In genomic region chr1:210730023-210730422, GRCh38 we compare ENCODE assay signal across 24 cellular contexts.
"Had no signal": no experiment of that assay in that cellular context is flagged by ENCODE, and none has a peak within 500 bp of the region (broad histone marks: within the 10 kb centered on the region; RNA-seq: fewer than 3 reads in every experiment).

No MANE protein-coding gene starts in this region.

- H3K36me3 Mint-ChIP-seq: activated naive CD4-positive, alpha-beta T cell treated with anti-CD3 and anti-CD28 coated beads, Interleukin-2, amount 50 U/mL, for 24 hours; activated naive CD8-positive, alpha-beta T cell treated with anti-CD3 and anti-CD28 coated beads, Interleukin-2, amount 10 ng/mL, durations not matched to agents 7 days and 5 days; IgD-negative memory B cell had no signal

- DNase-seq: activated CD4-positive, alpha-beta T cell treated with anti-CD3 and anti-CD28 coated beads, Interleukin-2, amount 10 ng/mL, durations not matched to agents 24 days and 14 days; activated CD4-positive, alpha-beta T cell treated with anti-CD3 and anti-CD28 coated beads, Interleukin-2, amount 50 U/mL, for 4 hours; activated CD8-positive, alpha-beta T cell treated with anti-CD3 and anti-CD28 coated beads for 36 hours; activated gamma-delta T cell; activated naive CD4-positive, alpha-beta T cell treated with Interleukin-2 at 50 U/mL for 16 hours; activated naive CD8-positive, alpha-beta T cell treated with anti-CD3 and anti-CD28 coated beads, Interleukin-2, amount 10 ng/mL, durations not matched to agents 7 days and 5 days; activated T-cell treated with anti-CD3 and anti-CD28 coated beads, Interleukin-2, amount 50 U/mL, for 24 hours; amygdala; Karpas-422; KBM-7; NCI-H1436; NCI-H1694; NCI-H1930; NCI-H2081 treated with DMSO at 0.1 percent for 48 hours; NCI-H2171; NCI-H510A; SHP77; T1000 had no signal

- H3K4me1 ChIP-seq: ascending aorta, SJSA1 had no signal

- H3K9me3 Mint-ChIP-seq: activated CD4-positive, alpha-beta T cell treated with anti-CD3 and anti-CD28 coated beads, Interleukin-2, amount 10 ng/mL, durations not matched to agents 24 days and 14 days; activated CD8-positive, alpha-beta T cell treated with anti-CD3 and anti-CD28 coated beads for 36 hours; activated naive CD4-positive, alpha-beta T cell treated with anti-CD3 and anti-CD28 coated beads, Interleukin-2, amount 50 U/mL, for 24 hours; activated naive CD8-positive, alpha-beta T cell treated with anti-CD3 and anti-CD28 coated beads, Interleukin-2, amount 10 ng/mL, durations not matched to agents 7 days and 5 days; activated T-cell treated with anti-CD3 and anti-CD28 coated beads, Interleukin-2, amount 50 U/mL, for 24 hours; activated T-helper 2 cell treated with anti-CD3 and anti-CD28 coated beads, Interferon-gamma antibody, Interleukin-2, Interleukin-4, amounts not matched to agents 10 μg/mL and 5 μg/mL and 100 μg/mL, durations not matched to agents 14 hours and 24 hours and 36 hours had no signal

- H3K27ac Mint-ChIP-seq: activated CD4-positive, alpha-beta T cell treated with anti-CD3 and anti-CD28 coated beads, Interleukin-2, amount 10 ng/mL, durations not matched to agents 24 days and 14 days; activated CD8-positive, alpha-beta T cell treated with anti-CD3 and anti-CD28 coated beads for 36 hours; activated naive CD4-positive, alpha-beta T cell treated with anti-CD3 and anti-CD28 coated beads, Interleukin-2, amount 50 U/mL, for 24 hours; activated naive CD8-positive, alpha-beta T cell treated with anti-CD3 and anti-CD28 coated beads, Interleukin-2, amount 10 ng/mL, durations not matched to agents 7 days and 5 days; activated T-cell treated with anti-CD3 and anti-CD28 coated beads, Interleukin-2, amount 50 U/mL, for 24 hours; activated T-helper 2 cell treated with anti-CD3 and anti-CD28 coated beads, Interferon-gamma antibody, Interleukin-2, Interleukin-4, amounts not matched to agents 10 μg/mL and 5 μg/mL and 100 μg/mL, durations not matched to agents 14 hours and 24 hours and 36 hours; IgD-negative memory B cell had no signal

- H3K27me3 ChIP-seq: ascending aorta, SJSA1 had no signal

- H3K4me3 Mint-ChIP-seq: activated CD4-positive, alpha-beta T cell treated with anti-CD3 and anti-CD28 coated beads, Interleukin-2, amount 10 ng/mL, durations not matched to agents 24 days and 14 days; activated CD8-positive, alpha-beta T cell treated with anti-CD3 and anti-CD28 coated beads for 36 hours; activated naive CD4-positive, alpha-beta T cell treated with anti-CD3 and anti-CD28 coated beads, Interleukin-2, amount 50 U/mL, for 24 hours; activated naive CD8-positive, alpha-beta T cell treated with anti-CD3 and anti-CD28 coated beads, Interleukin-2, amount 10 ng/mL, durations not matched to agents 7 days and 5 days; activated T-cell treated with anti-CD3 and anti-CD28 coated beads, Interleukin-2, amount 50 U/mL, for 24 hours; IgD-negative memory B cell had no signal

- H3K9me3 ChIP-seq: ascending aorta, SJSA1 had no signal

- H3K27ac ChIP-seq: ascending aorta, SJSA1 had no signal

- H3K4me3 ChIP-seq: ascending aorta, SJSA1 had no signal

- H3K27me3 Mint-ChIP-seq: activated CD4-positive, alpha-beta T cell treated with anti-CD3 and anti-CD28 coated beads, Interleukin-2, amount 10 ng/mL, durations not matched to agents 24 days and 14 days had no signal

- H3K36me3 ChIP-seq: ascending aorta, SJSA1 had no signal

- H3K4me1 Mint-ChIP-seq: activated CD4-positive, alpha-beta T cell treated with anti-CD3 and anti-CD28 coated beads, Interleukin-2, amount 10 ng/mL, durations not matched to agents 24 days and 14 days; activated naive CD4-positive, alpha-beta T cell treated with anti-CD3 and anti-CD28 coated beads, Interleukin-2, amount 50 U/mL, for 24 hours; IgD-negative memory B cell had no signal

- ATAC-seq: activated CD8-positive, alpha-beta T cell treated with anti-CD3 and anti-CD28 coated beads for 36 hours; Panc1 had no signal
